In genomic region chr3:74091204-74091603, GRCh38 we compare ENCODE assay signal across 1 cellular context.
TF ChIP-seq lines count a peak whose summit lies in the region.

No MANE protein-coding gene starts in this region.

TF ChIP-seq in H1, 55 proteins besides CTCF, POLR2A, EP300 and RAD21:
- TF ChIP-seq SP4 (IDR thresholded peaks at IDR 0.05; ENCODE audit: low read length): no peak
- TF ChIP-seq CHD1 (IDR thresholded peaks at IDR 0.05; ENCODE audit: low read depth, low read length): no peak
- TF ChIP-seq TAF7 (optimal IDR thresholded peaks at IDR 0.05; ENCODE audit: borderline replicate concordance, low read depth, low read length): no peak
- TF ChIP-seq BACH1 (IDR thresholded peaks at IDR 0.05; ENCODE audit: low read length): no peak
